ENCODE assay signal across 20 cellular contexts in genomic region chr20:37775200-37775599, GRCh38.
"Had no signal": no experiment of that assay in that cellular context is flagged by ENCODE, and none has a peak within 500 bp of the region (broad histone marks: within the 10 kb centered on the region; RNA-seq: fewer than 3 reads in every experiment).

No MANE protein-coding gene starts in this region.

- H3K4me3 ChIP-seq: hepatocyte, prostate gland, right atrium auricular region, tibial nerve had no signal

- H3K27me3 Mint-ChIP-seq: activated T-cell treated with anti-CD3 and anti-CD28 coated beads, Interleukin-2, amount 50 U/mL, for 24 hours; activated T-helper 17 cell treated with anti-CD3 and anti-CD28 coated beads, Interleukin-2, amount 50 U/mL, for 72 hours; brain; stimulated activated naive CD8-positive, alpha-beta T cell treated with anti-CD3 and anti-CD28 coated beads, Interleukin-15, amount 100 ng/mL, for 72 hours had no signal

- H3K4me2 ChIP-seq: hepatocyte had no signal

- ATAC-seq: activated naive CD4-positive, alpha-beta T cell treated with anti-CD3 and anti-CD28 coated beads, Interleukin-2, amount 50 U/mL, for 72 hours; activated T-helper 17 cell treated with anti-CD3 and anti-CD28 coated beads, Interleukin-2, amount 50 U/mL, for 72 hours; natural killer cell; stimulated activated effector memory CD8-positive, alpha-beta T cell treated with anti-CD3 and anti-CD28 coated beads, Interleukin-12 subunit alpha, Interleukin-12 subunit beta, amount 100 ng/mL, for 72 hours; stimulated activated naive CD8-positive, alpha-beta T cell treated with anti-CD3 and anti-CD28 coated beads, Interleukin-15, amount 100 ng/mL, for 72 hours had no signal

- H3K79me2 ChIP-seq: hepatocyte had no signal

- H3K4me1 ChIP-seq: prostate gland, tibial nerve had no signal

- H3K27ac Mint-ChIP-seq: activated naive CD4-positive, alpha-beta T cell treated with anti-CD3 and anti-CD28 coated beads, Interleukin-2, amount 50 U/mL, for 72 hours; activated T-cell treated with anti-CD3 and anti-CD28 coated beads, Interleukin-2, amount 50 U/mL, for 24 hours; activated T-helper 17 cell treated with anti-CD3 and anti-CD28 coated beads, Interleukin-2, amount 50 U/mL, for 72 hours; natural killer cell; stimulated activated effector memory CD8-positive, alpha-beta T cell treated with anti-CD3 and anti-CD28 coated beads, Interleukin-12 subunit alpha, Interleukin-12 subunit beta, amount 100 ng/mL, for 72 hours; stimulated activated naive CD8-positive, alpha-beta T cell treated with anti-CD3 and anti-CD28 coated beads, Interleukin-15, amount 100 ng/mL, for 72 hours had no signal

- H3K27me3 ChIP-seq: hepatocyte, right atrium auricular region, tibial nerve had no signal

- DNase-seq: activated CD8-positive, alpha-beta memory T cell treated with anti-CD3 and anti-CD28 coated beads for 24 hours; activated CD8-positive, alpha-beta memory T cell treated with anti-CD3 and anti-CD28 coated beads, Interleukin-2, amount 50 U/mL, for 4 hours; activated T-cell treated with anti-CD3 and anti-CD28 coated beads, Interleukin-2, amount 50 U/mL, for 24 hours; aorta; effector CD4-positive, alpha-beta T cell; foreskin melanocyte; midbrain; natural killer cell; stimulated activated CD4-positive, alpha-beta T cell treated with anti-CD3 and anti-CD28 coated beads, Interleukin-12 subunit alpha, Interleukin-12 subunit beta, amount 100 ng/mL, for 4 hours; stimulated activated naive CD8-positive, alpha-beta T cell treated with anti-CD3 and anti-CD28 coated beads, Interleukin-15, amount 100 ng/mL, for 72 hours had no signal

- H3K9me3 ChIP-seq: prostate gland, right atrium auricular region, tibial nerve had no signal

- H3K9me3 Mint-ChIP-seq: activated naive CD4-positive, alpha-beta T cell treated with anti-CD3 and anti-CD28 coated beads, Interleukin-2, amount 50 U/mL, for 72 hours; activated T-cell treated with anti-CD3 and anti-CD28 coated beads, Interleukin-2, amount 50 U/mL, for 24 hours; activated T-helper 17 cell treated with anti-CD3 and anti-CD28 coated beads, Interleukin-2, amount 50 U/mL, for 72 hours; brain; natural killer cell; stimulated activated effector memory CD8-positive, alpha-beta T cell treated with anti-CD3 and anti-CD28 coated beads, Interleukin-12 subunit alpha, Interleukin-12 subunit beta, amount 100 ng/mL, for 72 hours; stimulated activated naive CD8-positive, alpha-beta T cell treated with anti-CD3 and anti-CD28 coated beads, Interleukin-15, amount 100 ng/mL, for 72 hours had no signal

- H3K36me3 ChIP-seq: prostate gland had no signal

- FAIRE-seq: endometrium, TTC549 had no signal

- H3K27ac ChIP-seq: hepatocyte, prostate gland, right atrium auricular region, tibial nerve had no signal

- H3K4me3 Mint-ChIP-seq: activated T-cell treated with anti-CD3 and anti-CD28 coated beads, Interleukin-2, amount 50 U/mL, for 24 hours; activated T-helper 17 cell treated with anti-CD3 and anti-CD28 coated beads, Interleukin-2, amount 50 U/mL, for 72 hours; brain; natural killer cell; stimulated activated effector memory CD8-positive, alpha-beta T cell treated with anti-CD3 and anti-CD28 coated beads, Interleukin-12 subunit alpha, Interleukin-12 subunit beta, amount 100 ng/mL, for 72 hours; stimulated activated naive CD8-positive, alpha-beta T cell treated with anti-CD3 and anti-CD28 coated beads, Interleukin-15, amount 100 ng/mL, for 72 hours had no signal

- H2AFZ ChIP-seq: hepatocyte had no signal
